ENCODE assay signal across 1 cellular context in the genomic region with DNA sequence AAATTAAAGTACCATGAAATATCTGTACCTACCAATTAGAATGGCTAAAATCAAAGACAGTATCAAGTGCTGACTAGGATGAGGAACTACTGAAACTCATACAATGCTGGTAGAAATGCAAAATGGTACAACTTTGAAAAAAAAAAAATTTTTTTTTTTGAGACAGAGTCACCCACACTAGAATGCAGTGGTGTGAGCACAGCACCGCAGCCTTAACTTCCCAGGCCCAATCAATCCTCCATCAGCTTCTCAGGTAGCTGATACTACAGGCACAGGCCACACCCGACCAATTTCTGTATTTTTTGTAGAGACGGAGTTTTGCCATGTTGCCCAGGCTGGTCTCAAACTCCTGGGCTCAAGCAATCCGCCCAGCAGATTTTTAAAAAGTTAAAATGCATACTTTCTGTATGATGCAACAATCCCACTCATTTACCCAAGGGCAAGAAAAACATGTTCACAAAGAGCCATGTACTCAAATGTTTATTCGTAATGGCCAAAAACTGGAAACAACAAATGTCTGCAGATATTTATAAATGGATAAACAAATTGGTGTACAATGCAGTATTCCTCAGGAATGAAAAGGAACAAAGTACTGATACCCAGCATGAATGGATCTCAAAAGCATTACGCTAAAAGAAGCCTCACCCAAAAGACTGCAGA.
A peak's percentile ranks its signal among the peaks of the same experiment; 100 is the strongest.
TF ChIP-seq lines count a peak whose summit lies in the region.

No MANE protein-coding gene starts in this region.

TF ChIP-seq in K562, 482 proteins besides CTCF, POLR2A, EP300 and RAD21 (continued from another document):
- TF ChIP-seq, protein P1, sequence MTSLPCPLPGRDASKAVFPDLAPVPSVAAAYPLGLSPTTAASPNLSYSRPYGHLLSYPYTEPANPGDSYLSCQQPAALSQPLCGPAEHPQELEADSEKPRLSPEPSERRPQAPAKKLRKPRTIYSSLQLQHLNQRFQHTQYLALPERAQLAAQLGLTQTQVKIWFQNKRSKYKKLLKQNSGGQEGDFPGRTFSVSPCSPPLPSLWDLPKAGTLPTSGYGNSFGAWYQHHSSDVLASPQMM (CRISPR knock-in tag; IDR thresholded peaks at IDR 0.05): no peak
- no peak for TF ChIP-seq NFIC (IDR thresholded peaks at IDR 0.05)
- no peak for TF ChIP-seq ZNF324 (CRISPR knock-in tag; IDR thresholded peaks at IDR 0.05)
- no peak for TF ChIP-seq TAF1 (IDR thresholded peaks at IDR 0.05; ENCODE audit: control insufficient read depth, extremely low read depth, insufficient read depth, low read length, severe bottlenecking)
- no peak for TF ChIP-seq MCM3 (IDR thresholded peaks at IDR 0.05)
- TF ChIP-seq PHB2 (IDR thresholded peaks at IDR 0.05; ENCODE audit: low read depth): no peak
- no peak for TF ChIP-seq NFE2 (IDR thresholded peaks at IDR 0.05; ENCODE audit: low read depth)
- peak; percentile 74 for TF ChIP-seq ZSCAN32 (CRISPR knock-in tag; IDR thresholded peaks at IDR 0.05)
- TF ChIP-seq EZH2 (IDR thresholded peaks at IDR 0.05; ENCODE audit: borderline replicate concordance, low read depth, low read length): no peak
- no peak for TF ChIP-seq ZNF197 (CRISPR knock-in tag; IDR thresholded peaks at IDR 0.05; ENCODE audit: low read depth)
- TF ChIP-seq, protein P2, sequence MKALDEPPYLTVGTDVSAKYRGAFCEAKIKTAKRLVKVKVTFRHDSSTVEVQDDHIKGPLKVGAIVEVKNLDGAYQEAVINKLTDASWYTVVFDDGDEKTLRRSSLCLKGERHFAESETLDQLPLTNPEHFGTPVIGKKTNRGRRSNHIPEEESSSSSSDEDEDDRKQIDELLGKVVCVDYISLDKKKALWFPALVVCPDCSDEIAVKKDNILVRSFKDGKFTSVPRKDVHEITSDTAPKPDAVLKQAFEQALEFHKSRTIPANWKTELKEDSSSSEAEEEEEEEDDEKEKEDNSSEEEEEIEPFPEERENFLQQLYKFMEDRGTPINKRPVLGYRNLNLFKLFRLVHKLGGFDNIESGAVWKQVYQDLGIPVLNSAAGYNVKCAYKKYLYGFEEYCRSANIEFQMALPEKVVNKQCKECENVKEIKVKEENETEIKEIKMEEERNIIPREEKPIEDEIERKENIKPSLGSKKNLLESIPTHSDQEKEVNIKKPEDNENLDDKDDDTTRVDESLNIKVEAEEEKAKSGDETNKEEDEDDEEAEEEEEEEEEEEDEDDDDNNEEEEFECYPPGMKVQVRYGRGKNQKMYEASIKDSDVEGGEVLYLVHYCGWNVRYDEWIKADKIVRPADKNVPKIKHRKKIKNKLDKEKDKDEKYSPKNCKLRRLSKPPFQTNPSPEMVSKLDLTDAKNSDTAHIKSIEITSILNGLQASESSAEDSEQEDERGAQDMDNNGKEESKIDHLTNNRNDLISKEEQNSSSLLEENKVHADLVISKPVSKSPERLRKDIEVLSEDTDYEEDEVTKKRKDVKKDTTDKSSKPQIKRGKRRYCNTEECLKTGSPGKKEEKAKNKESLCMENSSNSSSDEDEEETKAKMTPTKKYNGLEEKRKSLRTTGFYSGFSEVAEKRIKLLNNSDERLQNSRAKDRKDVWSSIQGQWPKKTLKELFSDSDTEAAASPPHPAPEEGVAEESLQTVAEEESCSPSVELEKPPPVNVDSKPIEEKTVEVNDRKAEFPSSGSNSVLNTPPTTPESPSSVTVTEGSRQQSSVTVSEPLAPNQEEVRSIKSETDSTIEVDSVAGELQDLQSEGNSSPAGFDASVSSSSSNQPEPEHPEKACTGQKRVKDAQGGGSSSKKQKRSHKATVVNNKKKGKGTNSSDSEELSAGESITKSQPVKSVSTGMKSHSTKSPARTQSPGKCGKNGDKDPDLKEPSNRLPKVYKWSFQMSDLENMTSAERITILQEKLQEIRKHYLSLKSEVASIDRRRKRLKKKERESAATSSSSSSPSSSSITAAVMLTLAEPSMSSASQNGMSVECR (CRISPR knock-in tag; IDR thresholded peaks at IDR 0.05): no peak
